23 cellular contexts compared by ENCODE assay signal in genomic region chr10:3169271-3169670, GRCh38.
A peak's percentile ranks its signal among the peaks of the same experiment; 100 is the strongest.
DNase-seq lines count a peak whose midpoint lies in the region; ATAC-seq and TF ChIP-seq lines count a peak whose summit lies in the region.
"Had no signal": no experiment of that assay in that cellular context is flagged by ENCODE, and none has a peak within 500 bp of the region (broad histone marks: within the 10 kb centered on the region; RNA-seq: fewer than 3 reads in every experiment).

No MANE protein-coding gene starts in this region.

- no peak overlapping the region for H3K9ac ChIP-seq in BLaER1
- H3K9ac ChIP-seq: SK-N-SH had no signal

- H3K4me3 Mint-ChIP-seq in nephron, result peak overlapping the region; percentile 7 to 39 (median 8)
- H3K4me3 Mint-ChIP-seq: activated CD4-positive, alpha-beta T cell treated with anti-CD3 and anti-CD28 coated beads, Interleukin-2, amount 10 ng/mL, durations not matched to agents 7 days and 5 days; CD8-positive, alpha-beta T cell; GM23338 had no signal

- H3K4me1 Mint-ChIP-seq in nephron, result peaks cover 49% of the 10 kb centered on the region

- H3K36me3 Mint-ChIP-seq in nephron (ENCODE audit: low read depth), result peaks cover 47% of the 10 kb centered on the region

- H3K4me2 ChIP-seq in BLaER1, result peak overlapping the region; percentile 47; the same call in 1 of the 2 replicates
- H3K4me2 ChIP-seq: GM23338, SK-N-SH had no signal

- no peak for TF ChIP-seq CTCF in nephron (IDR thresholded peaks at IDR 0.05; ENCODE audit: unreplicated experiment in 3 of 3)

- ATAC-seq in HG03139 (IDR thresholded peaks at IDR 0.05; ENCODE audit: unreplicated experiment), result no peak
- ATAC-seq: body of pancreas; CD8-positive, alpha-beta T cell; gastroesophageal sphincter; GM23338; psoas muscle; upper lobe of right lung had no signal

- H3K27me3 ChIP-seq in BLaER1, result no peaks in the 10 kb centered on the region
- H3K27me3 ChIP-seq: body of pancreas, esophagus squamous epithelium, gastroesophageal sphincter, upper lobe of right lung had no signal

- H4K20me1 ChIP-seq in BLaER1, result peaks cover 11% of the 10 kb centered on the region; the same call in 1 of the 2 replicates

- peaks cover 16% of the 10 kb centered on the region for H3K9me3 ChIP-seq in BLaER1
- H3K9me3 ChIP-seq: body of pancreas, esophagus squamous epithelium, gastroesophageal sphincter, psoas muscle, SK-N-SH, upper lobe of right lung had no signal

- DNase-seq in NCI-H2081 (lab: John Stamatoyannopoulos, UW) (peak; percentile 0 to 51), NCI-H2081 treated with DMSO at 0.1 percent for 48 hours (lab: John Stamatoyannopoulos, UW) (no peak), caudate nucleus (lab: John Stamatoyannopoulos, UW) (peak in 5 of 61 donors; percentile 6 to 19 (median 9)), SIG-M5 treated with dmso at 0.1 percent for 504 hours (lab: John Stamatoyannopoulos, UW; ENCODE audit: unreplicated experiment) (no peak), NCI-H524 (lab: John Stamatoyannopoulos, UW) (no peak)
- DNase-seq: activated CD4-positive, alpha-beta T cell treated with anti-CD3 and anti-CD28 coated beads, Interleukin-2, amount 10 ng/mL, durations not matched to agents 7 days and 5 days; activated CD8-positive, alpha-beta memory T cell treated with anti-CD3 and anti-CD28 coated beads, Interleukin-2, amount 50 U/mL, for 48 hours; body of pancreas; CD8-positive, alpha-beta T cell; esophagus squamous epithelium; GF-D8; NCI-H1417; NCI-H510A treated with DMSO at 0.1 percent for 48 hours; psoas muscle; RPMI8226; SK-N-SH; upper lobe of right lung had no signal

- peaks cover 59% of the 10 kb centered on the region for H3K36me3 ChIP-seq in BLaER1

- H3K4me1 ChIP-seq in BLaER1, result peaks cover 34% of the 10 kb centered on the region

- no peaks in the 10 kb centered on the region for H3K9me3 Mint-ChIP-seq in nephron
- H3K9me3 Mint-ChIP-seq: activated T-helper 2 cell treated with anti-CD3 and anti-CD28 coated beads, Interferon-gamma antibody, Interleukin-2, Interleukin-4, amounts not matched to agents 10 μg/mL and 5 μg/mL and 100 μg/mL, durations not matched to agents 14 hours and 24 hours and 36 hours; CD8-positive, alpha-beta T cell; GM23338 had no signal

- H3K27ac ChIP-seq in BLaER1, result peak overlapping the region; percentile 69
- peak overlapping the region; percentile 55 for H3K27ac ChIP-seq in caudate nucleus (ENCODE audit: low read depth, low read length)
- H3K27ac ChIP-seq: body of pancreas, esophagus squamous epithelium, gastroesophageal sphincter, psoas muscle, upper lobe of right lung had no signal

- H3K4me3 ChIP-seq in BLaER1, result no peak overlapping the region; the same call in 1 of the 2 replicates
- H3K4me3 ChIP-seq: body of pancreas, esophagus squamous epithelium, gastroesophageal sphincter, GM23338, psoas muscle, upper lobe of right lung had no signal

- no peaks in the 10 kb centered on the region for H3K27me3 Mint-ChIP-seq in nephron (ENCODE audit: low read depth)

- H3K27ac Mint-ChIP-seq in nephron, result peak overlapping the region; percentile 70 to 96 (median 94)
- H3K27ac Mint-ChIP-seq: activated CD4-positive, alpha-beta T cell treated with anti-CD3 and anti-CD28 coated beads, Interleukin-2, amount 10 ng/mL, durations not matched to agents 7 days and 5 days; activated T-helper 2 cell treated with anti-CD3 and anti-CD28 coated beads, Interferon-gamma antibody, Interleukin-2, Interleukin-4, amounts not matched to agents 10 μg/mL and 5 μg/mL and 100 μg/mL, durations not matched to agents 14 hours and 24 hours and 36 hours; CD8-positive, alpha-beta T cell; GM23338 had no signal

Comparison
In these comparisons a context has a peak if more than half of its experiments do, and no peak if none do; other contexts are left out.
1. DNase-seq: peak in NCI-H2081 (2 of 2); none in NCI-H2081 treated with DMSO at 0.1 percent for 48 hours (single experiment), SIG-M5 treated with dmso at 0.1 percent for 504 hours (single experiment) and NCI-H524 (0 of 2).